15 cellular contexts compared by ENCODE assay signal in the genomic region with DNA sequence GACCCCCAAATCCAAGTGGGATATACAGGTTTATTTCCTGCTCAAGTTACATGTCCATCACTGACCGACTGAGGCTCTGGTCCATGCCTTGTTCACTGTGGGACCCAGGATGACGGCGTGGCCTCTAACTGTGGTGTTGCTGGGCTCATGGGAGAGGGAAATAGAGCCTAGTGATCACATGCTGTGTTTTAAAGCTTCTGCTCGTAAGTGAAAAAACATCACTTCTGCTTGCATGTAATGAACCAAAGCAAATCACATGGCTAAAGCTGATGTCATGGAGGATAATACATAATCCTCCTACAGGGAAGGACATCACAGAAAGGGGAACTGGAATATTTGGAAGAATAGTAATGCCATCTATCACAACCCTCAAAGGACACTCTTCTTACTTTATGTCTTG.
DNase-seq lines count a peak whose midpoint lies in the region; ATAC-seq and TF ChIP-seq lines count a peak whose summit lies in the region.
"Had no signal": no experiment of that assay in that cellular context is flagged by ENCODE, and none has a peak within 500 bp of the region (broad histone marks: within the 10 kb centered on the region; RNA-seq: fewer than 3 reads in every experiment).

No MANE protein-coding gene starts in this region.

- intact Hi-C loops in heart left ventricle (cut with DNase I) (no loop called here), cardiac septum (cut with DNase I) (no loop called here), adrenal gland (cut with DNase I) (no loop called here), aorta (cut with DNase I) (no loop called here)
- intact Hi-C loops in naive thymus-derived CD4-positive, alpha-beta T cell (cut with micrococcal nuclease), result no loop called here

- POLR2A ChIA-PET in naive thymus-derived CD4-positive, alpha-beta T cell (lab: Charles Lee), result interaction anchor here (2.5 kb wide), 1 partner anchor 9 kb away, joined by 9 read pairs; no protein-coding TSS in a partner anchor

- H3K27ac ChIP-seq in heart left ventricle (no peak overlapping the region), adrenal gland (no peak overlapping the region), aorta (ENCODE audit: low read depth in 1 of 2, low read length in 2 of 2) (no peak overlapping the region)
- H3K27ac ChIP-seq in naive thymus-derived CD4-positive, alpha-beta T cell (ENCODE audit: low read depth, low read length), result no peak overlapping the region
- H3K27ac ChIP-seq: KMS-11, SJCRH30 had no signal

- H3K36me3 Mint-ChIP-seq in naive thymus-derived CD4-positive, alpha-beta T cell, result peaks cover 0 to 4% (median 0%) of the 10 kb centered on the region in 5 donors

- peaks cover 0 to 7% (median 0%) of the 10 kb centered on the region in 5 donors for H3K27me3 Mint-ChIP-seq in naive thymus-derived CD4-positive, alpha-beta T cell

- TF ChIP-seq CTCF in heart left ventricle (IDR thresholded peaks at IDR 0.05) (no peak), adrenal gland (IDR thresholded peaks at IDR 0.05) (no peak)

- H3K4me1 ChIP-seq in heart left ventricle, result no peaks in the 10 kb centered on the region
- H3K4me1 ChIP-seq in adrenal gland (replicated peaks in 1 of 2), result no peaks in the 10 kb centered on the region
- H3K4me1 ChIP-seq in naive thymus-derived CD4-positive, alpha-beta T cell (ENCODE audit: control insufficient read depth in 2 of 2, insufficient read depth in 2 of 2, low read length in 2 of 2), result peaks cover 0 to 25% of the 10 kb centered on the region in 2 donors
- H3K4me1 ChIP-seq in aorta (ENCODE audit: control insufficient read depth in 1 of 2, insufficient read depth in 2 of 2, low read length in 2 of 2), result no peaks in the 10 kb centered on the region
- H3K4me1 ChIP-seq: SJCRH30 had no signal

- H3K4me3 Mint-ChIP-seq in naive thymus-derived CD4-positive, alpha-beta T cell, result no peak overlapping the region

- peak in 1 of 5 donors; percentile 11 for DNase-seq in heart left ventricle
- no peak for DNase-seq in cardiac septum (ENCODE audit: low spot score)
- DNase-seq in adrenal gland, result peak in 4 of 7 donors; percentile 17 to 42 (median 18)
- DNase-seq in naive thymus-derived CD4-positive, alpha-beta T cell, result no peak
- peak in 1 of 2 donors; percentile 75 for DNase-seq in aorta
- DNase-seq in NCI-H1694 treated with DMSO at 0.1 percent for 48 hours (lab: John Stamatoyannopoulos, UW), result no peak
- DNase-seq in NCI-H1436 treated with DMSO at 0.1 percent for 48 hours (lab: John Stamatoyannopoulos, UW), result no peak
- DNase-seq in activated gamma-delta T cell (lab: John Stamatoyannopoulos, UW), result no peak
- DNase-seq: COR-L47, DMS153, NCI-H1048, NCI-H2227 treated with DMSO at 0.1 percent for 48 hours, NCI-H524 had no signal

- H3K9me3 Mint-ChIP-seq in naive thymus-derived CD4-positive, alpha-beta T cell, result peaks cover 0 to 4% (median 0%) of the 10 kb centered on the region in 11 donors

- H3K9me3 ChIP-seq in heart left ventricle, result no peaks in the 10 kb centered on the region
- no peaks in the 10 kb centered on the region for H3K9me3 ChIP-seq in adrenal gland (replicated peaks in 1 of 3)
- no peaks in the 10 kb centered on the region for H3K9me3 ChIP-seq in naive thymus-derived CD4-positive, alpha-beta T cell (ENCODE audit: control insufficient read depth in 2 of 3, low read length in 3 of 3)
- no peaks in the 10 kb centered on the region for H3K9me3 ChIP-seq in aorta (ENCODE audit: control insufficient read depth, low read length)
- H3K9me3 ChIP-seq: SJCRH30 had no signal

- H3K27ac Mint-ChIP-seq in naive thymus-derived CD4-positive, alpha-beta T cell, result peak overlapping the region in 1 of 9 donors; percentile 89

- CTCF ChIA-PET in naive thymus-derived CD4-positive, alpha-beta T cell (lab: Charles Lee), result interaction anchor here (0.6 to 1.6 kb wide), 5 partner anchors 9 to 50 kb away, joined by 3 to 4 read pairs (median 3); no protein-coding TSS in a partner anchor

- H3K4me3 ChIP-seq in heart left ventricle, result no peak overlapping the region
- no peak overlapping the region for H3K4me3 ChIP-seq in adrenal gland
- H3K4me3 ChIP-seq in naive thymus-derived CD4-positive, alpha-beta T cell (ENCODE audit: low read length), result no peak overlapping the region
- no peak overlapping the region for H3K4me3 ChIP-seq in aorta (ENCODE audit: low read length in 2 of 2)
- H3K4me3 ChIP-seq: SJCRH30 had no signal

- 88 to 90% (median 89%) methylated on average over 4 of the region's 4 CpGs for WGBS in heart left ventricle, 4 donors
- 81 to 88% (median 83%) methylated on average over 4 of the region's 4 CpGs for WGBS in adrenal gland, 4 donors
- WGBS in aorta, 2 donors, result 83 to 84% methylated on average over 4 of the region's 4 CpGs

- ATAC-seq in heart left ventricle, result peak in 3 of 4 donors; percentile 41 to 79 (median 61)
- peak; percentile 40 for ATAC-seq in naive thymus-derived CD4-positive, alpha-beta T cell
- peak; percentile 19 for ATAC-seq in aorta (ENCODE audit: low FRiP score)

- no peak for TF ChIP-seq POLR2A in heart left ventricle (IDR thresholded peaks at IDR 0.05)
- TF ChIP-seq POLR2A in adrenal gland (IDR thresholded peaks at IDR 0.05), result no peak

- no peaks in the 10 kb centered on the region for H3K27me3 ChIP-seq in heart left ventricle
- no peaks in the 10 kb centered on the region for H3K27me3 ChIP-seq in adrenal gland
- H3K27me3 ChIP-seq in naive thymus-derived CD4-positive, alpha-beta T cell (ENCODE audit: control insufficient read depth in 2 of 2, insufficient read depth in 2 of 2, low read length in 2 of 2), result no peaks in the 10 kb centered on the region
- no peaks in the 10 kb centered on the region for H3K27me3 ChIP-seq in aorta (ENCODE audit: control insufficient read depth in 1 of 2, insufficient read depth in 2 of 2, low read length in 1 of 2)
- H3K27me3 ChIP-seq: SJCRH30 had no signal

- peaks cover 3 to 51% (median 44%) of the 10 kb centered on the region in 7 donors for H3K4me1 Mint-ChIP-seq in naive thymus-derived CD4-positive, alpha-beta T cell

- H3K36me3 ChIP-seq in heart left ventricle (no peaks in the 10 kb centered on the region), adrenal gland (replicated peaks in 1 of 2) (no peaks in the 10 kb centered on the region), aorta (ENCODE audit: control insufficient read depth in 1 of 2, insufficient read depth in 2 of 2, low read length in 1 of 2) (no peaks in the 10 kb centered on the region)
- H3K36me3 ChIP-seq in naive thymus-derived CD4-positive, alpha-beta T cell (ENCODE audit: control insufficient read depth in 2 of 3, insufficient read depth in 3 of 3, low read length in 3 of 3), result no peaks in the 10 kb centered on the region
- H3K36me3 ChIP-seq: SJCRH30 had no signal

Comparison
In these comparisons a context has a peak if more than half of its experiments do, and no peak if none do; other contexts are left out.
1. DNase-seq: peak in adrenal gland (4 of 7); none in cardiac septum (single experiment), naive thymus-derived CD4-positive, alpha-beta T cell (0 of 9), NCI-H1694 treated with DMSO at 0.1 percent for 48 hours (single experiment), NCI-H1436 treated with DMSO at 0.1 percent for 48 hours (single experiment) and activated gamma-delta T cell (single experiment).
2. Peak in every context shown above with its lines, with median percentiles within 50 percentile points of each other: ATAC-seq.